In genomic region chr22:18544563-18544962, GRCh38 we compare ENCODE assay signal across 8 cellular contexts. TPM values are rescaled to one million over a fixed set of nuclear protein-coding genes. Genes with fewer than 3 reads are reported as not detected.
"Had no signal": no experiment of that assay in that cellular context is flagged by ENCODE, and none has a peak within 500 bp of the region (broad histone marks: within the 10 kb centered on the region; RNA-seq: fewer than 3 reads in every experiment).

No MANE protein-coding gene starts in this region.

RNA-seq across cellular contexts. Expression of gene TMEM191B, which starts 17.0 kb away (rescaled TPM):
- total RNA-seq: RPMI7951 had no signal

RNA-seq across cellular contexts. Expression of gene GGTLC3, which starts 26.6 kb away (rescaled TPM):
- total RNA-seq: OCI-LY7, PC-3, PC-9, Right ventricle myocardium inferior, Right ventricle myocardium superior, RPMI7951, SK-MEL-5 had no signal
- polyA plus RNA-seq: SK-N-SH had no signal
